In genomic region chr2:217625475-217626245, GRCh38 we compare ENCODE assay signal across 19 cellular contexts.
DNase-seq lines count a peak whose midpoint lies in the region; ATAC-seq and TF ChIP-seq lines count a peak whose summit lies in the region.
"Had no signal": no experiment of that assay in that cellular context is flagged by ENCODE, and none has a peak within 500 bp of the region (broad histone marks: within the 10 kb centered on the region; RNA-seq: fewer than 3 reads in every experiment).

No MANE protein-coding gene starts in this region.

- 0 out of 2 replicates have a peak, but pooled peaks cover 8% of the 10 kb centered on the region for H3K9me2 ChIP-seq in GM23338 (ENCODE audit: insufficient read depth)

- no TSS peak for BruUV-seq in Caco-2 (replicated peaks; lab: Mats Ljungman, UMichigan)

- no peaks in the 10 kb centered on the region for H3K36me3 Mint-ChIP-seq in GM23338 (ENCODE audit: low read depth)
- no peaks in the 10 kb centered on the region for H3K36me3 Mint-ChIP-seq in Caco-2 (ENCODE audit: insufficient read depth, unreplicated experiment)

- H3K9me3 ChIP-seq in esophagus squamous epithelium (no peaks in the 10 kb centered on the region), Caco-2 (no peaks in the 10 kb centered on the region)
- H3K9me3 ChIP-seq: HAP-1 had no signal

- H3K4me1 Mint-ChIP-seq in GM23338 = peaks cover 18% of the 10 kb centered on the region
- peaks cover 16% of the 10 kb centered on the region for H3K4me1 Mint-ChIP-seq in Caco-2 (ENCODE audit: low read depth, unreplicated experiment)
- H3K4me1 Mint-ChIP-seq: activated T-helper 17 cell treated with anti-CD3 and anti-CD28 coated beads, Interleukin-2, amount 50 U/mL, for 72 hours had no signal

- H3K27ac Mint-ChIP-seq in GM23338 = no peak overlapping the region
- H3K27ac Mint-ChIP-seq in Caco-2 (ENCODE audit: unreplicated experiment) = no peak overlapping the region
- H3K27ac Mint-ChIP-seq: activated CD8-positive, alpha-beta T cell treated with anti-CD3 and anti-CD28 coated beads for 36 hours; activated T-helper 17 cell treated with anti-CD3 and anti-CD28 coated beads, Interleukin-2, amount 50 U/mL, for 72 hours had no signal

- H3K9me3 Mint-ChIP-seq in GM23338 (no peaks in the 10 kb centered on the region), Caco-2 (ENCODE audit: unreplicated experiment) (no peaks in the 10 kb centered on the region)
- H3K9me3 Mint-ChIP-seq: activated CD8-positive, alpha-beta T cell treated with anti-CD3 and anti-CD28 coated beads for 36 hours; activated T-helper 17 cell treated with anti-CD3 and anti-CD28 coated beads, Interleukin-2, amount 50 U/mL, for 72 hours had no signal

- intact Hi-C loops in esophagus squamous epithelium (cut with DNase I) (no loop called here), Caco-2 (cut with micrococcal nuclease; ENCODE audit: unreplicated experiment) (no loop called here)

- H3K27ac ChIP-seq in esophagus squamous epithelium (peak overlapping the region in 3 of 4 donors; percentile 49 to 71 (median 63)), GM23338 (ENCODE audit: low read depth) (no peak overlapping the region)
- H3K27ac ChIP-seq: foreskin keratinocyte had no signal

- H3K4me3 Mint-ChIP-seq in GM23338 (no peak overlapping the region), Caco-2 (ENCODE audit: unreplicated experiment) (no peak overlapping the region)
- H3K4me3 Mint-ChIP-seq: activated CD8-positive, alpha-beta T cell treated with anti-CD3 and anti-CD28 coated beads for 36 hours; activated T-helper 17 cell treated with anti-CD3 and anti-CD28 coated beads, Interleukin-2, amount 50 U/mL, for 72 hours had no signal

- DNase-seq in AG04449 (ENCODE audit: low read depth, low spot score) (peak; percentile 66), HFF-Myc (ENCODE audit: extremely low read depth, low read depth) (peak; percentile 25), esophagus squamous epithelium (lab: John Stamatoyannopoulos, UW) (no peak), myocyte (ENCODE audit: low read depth) (peak; percentile 59), GM23338 (ENCODE audit: low spot score) (no peak), HT-29 (ENCODE audit: low spot score) (no peak), Caco-2 (no peak), NCI-H226 (no peak)
- DNase-seq: activated CD8-positive, alpha-beta T cell treated with anti-CD3 and anti-CD28 coated beads for 36 hours; anterior cingulate cortex; foreskin keratinocyte; GDM1; MV-4-11; NCI-H2081; NCI-H748 treated with DMSO at 0.1 percent for 48 hours; occipital lobe; trophoblast cell had no signal

- H4K20me1 ChIP-seq in GM23338 (replicated peaks; ENCODE audit: insufficient read depth) = no peaks in the 10 kb centered on the region

- H2AFZ ChIP-seq in GM23338 = no peak overlapping the region

- no peaks in the 10 kb centered on the region for H3F3A ChIP-seq in GM23338 (replicated peaks; ENCODE audit: low read depth)

- 34 to 71% methylated on average over 4 of the region's 4 CpGs for WGBS in esophagus squamous epithelium, 2 donors

- TF ChIP-seq POLR2A in esophagus squamous epithelium (IDR thresholded peaks at IDR 0.05) = no peak

- TF ChIP-seq CTCF in AG04449 (IDR thresholded peaks at IDR 0.05; ENCODE audit: insufficient read depth, low read length, missing control alignments) (no peak), HFF-Myc (IDR thresholded peaks at IDR 0.05; ENCODE audit: low read depth, low read length, missing control alignments) (no peak), esophagus squamous epithelium (IDR thresholded peaks at IDR 0.05) (no peak), GM23338 (conservative IDR thresholded peaks at IDR 0.05; ENCODE audit: low read depth in 2 of 2) (no peak), Caco-2 (IDR thresholded peaks at IDR 0.05; ENCODE audit: insufficient read depth in 1 of 2, low read depth in 1 of 2, low read length in 1 of 2, severe bottlenecking in 1 of 2, unreplicated experiment in 1 of 2) (no peak)

- no peaks in the 10 kb centered on the region for H3K79me2 ChIP-seq in GM23338 (replicated peaks; ENCODE audit: insufficient read depth)

- H3K4me2 ChIP-seq in GM23338 = no peak overlapping the region

- H3K4me3 ChIP-seq in AG04449 (ENCODE audit: low read depth, low read length) = no peak overlapping the region
- no peak overlapping the region for H3K4me3 ChIP-seq in HFF-Myc (replicated peaks; ENCODE audit: low read depth, low read length)
- H3K4me3 ChIP-seq in esophagus squamous epithelium = no peak overlapping the region
- H3K4me3 ChIP-seq in GM23338 = no peak overlapping the region
- H3K4me3 ChIP-seq in Caco-2 (ENCODE audit: low read depth, low read length) = no peak overlapping the region
- H3K4me3 ChIP-seq: HAP-1 had no signal

- POLR2A ChIA-PET in AG04449 (lab: Yijun Ruan, JAX) (no interaction called here), Caco-2 (lab: Charles Lee) (no interaction called here)

- no peaks in the 10 kb centered on the region for H3K27me3 ChIP-seq in esophagus squamous epithelium
- no peaks in the 10 kb centered on the region for H3K27me3 ChIP-seq in GM23338 (ENCODE audit: insufficient read depth)
- H3K27me3 ChIP-seq in Caco-2 (replicated peaks; ENCODE audit: control insufficient read depth, insufficient read depth, low read length) = no peaks in the 10 kb centered on the region

- CTCF ChIA-PET in AG04449 (lab: Yijun Ruan, JAX) (interaction anchor here (0.9 to 6.3 kb wide), 3 partner anchors 9 to 29 kb away, joined by 3 to 45 read pairs (median 3); no protein-coding TSS in a partner anchor), Caco-2 (lab: Charles Lee) (interaction anchor here (0.9 kb wide), 1 partner anchor 25 kb away, joined by 3 read pairs; no protein-coding TSS in a partner anchor)

- H3K4me1 ChIP-seq in esophagus squamous epithelium (peaks cover 0 to 36% (median 4%) of the 10 kb centered on the region in 3 donors), GM23338 (ENCODE audit: insufficient read depth) (peaks cover 9% of the 10 kb centered on the region), Caco-2 (peaks cover 18% of the 10 kb centered on the region)
- H3K4me1 ChIP-seq: foreskin keratinocyte had no signal

- H3K36me3 ChIP-seq in esophagus squamous epithelium (no peaks in the 10 kb centered on the region), GM23338 (ENCODE audit: insufficient read depth) (no peaks in the 10 kb centered on the region), Caco-2 (ENCODE audit: control insufficient read depth, insufficient read depth, low read length) (no peaks in the 10 kb centered on the region)
- H3K36me3 ChIP-seq: HAP-1 had no signal

- peaks cover 8% of the 10 kb centered on the region for H3K27me3 Mint-ChIP-seq in GM23338 (ENCODE audit: insufficient read depth, low read depth, poor library complexity)
- no peaks in the 10 kb centered on the region for H3K27me3 Mint-ChIP-seq in Caco-2 (ENCODE audit: insufficient read depth, unreplicated experiment)
- H3K27me3 Mint-ChIP-seq: activated CD8-positive, alpha-beta T cell treated with anti-CD3 and anti-CD28 coated beads for 36 hours; activated T-helper 17 cell treated with anti-CD3 and anti-CD28 coated beads, Interleukin-2, amount 50 U/mL, for 72 hours had no signal

- no peak for ATAC-seq in GM23338
- ATAC-seq: activated CD8-positive, alpha-beta T cell treated with anti-CD3 and anti-CD28 coated beads for 36 hours; activated T-helper 17 cell treated with anti-CD3 and anti-CD28 coated beads, Interleukin-2, amount 50 U/mL, for 72 hours; foreskin keratinocyte had no signal

TF ChIP-seq in GM23338, 12 proteins besides CTCF, POLR2A, EP300 and RAD21 (continues in another document):
- no peak for TF ChIP-seq ETS1 (IDR thresholded peaks at IDR 0.05)

Comparison
In these comparisons a context has a peak if more than half of its experiments do, and no peak if none do; other contexts are left out.
1. DNase-seq: peak in AG04449 (single experiment), HFF-Myc (single experiment) and myocyte (single experiment); none in esophagus squamous epithelium (single experiment), GM23338 (single experiment), HT-29 (single experiment), Caco-2 (0 of 2) and NCI-H226 (single experiment).